ENCODE assay signal across 16 cellular contexts in the genomic region with DNA sequence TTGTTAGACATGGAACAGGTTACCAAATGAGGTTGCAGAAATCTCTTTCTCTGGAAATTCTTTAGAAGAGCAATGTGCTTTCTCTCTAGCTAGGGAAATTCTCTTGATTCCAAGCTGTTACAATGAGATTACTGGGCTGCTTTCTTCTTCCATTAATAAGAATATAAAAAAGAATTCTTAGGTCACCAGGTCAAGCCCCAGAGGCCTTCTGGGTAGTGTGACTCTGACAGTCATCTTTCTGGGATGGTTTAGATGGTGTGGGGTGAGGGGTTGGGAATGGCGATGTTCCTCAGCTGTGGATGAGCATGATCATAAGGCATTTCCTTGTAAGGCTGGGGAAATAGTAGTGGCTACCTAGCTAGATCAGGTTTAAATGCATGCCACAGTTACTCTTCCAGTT. TPM values are rescaled to one million over a fixed set of nuclear protein-coding genes. Genes with fewer than 3 reads are reported as not detected.
A peak's percentile ranks its signal among the peaks of the same experiment; 100 is the strongest.
DNase-seq lines count a peak whose midpoint lies in the region; ATAC-seq and TF ChIP-seq lines count a peak whose summit lies in the region.
"Had no signal": no experiment of that assay in that cellular context is flagged by ENCODE, and none has a peak within 500 bp of the region (broad histone marks: within the 10 kb centered on the region; RNA-seq: fewer than 3 reads in every experiment).

No MANE protein-coding gene starts in this region.

- H3K14ac ChIP-seq in trophoblast cell (ENCODE audit: low read length), result peak overlapping the region; percentile 72

- H3K36me3 ChIP-seq in SJSA1 (0 out of 2 replicates have a peak, but pooled peaks cover 3% of the 10 kb centered on the region), trophoblast cell (ENCODE audit: control insufficient read depth in 1 of 2, insufficient read depth in 2 of 2, low read length in 2 of 2) (no peaks in the 10 kb centered on the region)

- peaks cover 1% of the 10 kb centered on the region for H3K79me2 ChIP-seq in trophoblast cell (ENCODE audit: control insufficient read depth, insufficient read depth, low read length, poor library complexity)

- no peak for ATAC-seq in foreskin keratinocyte

- H3K4me1 ChIP-seq in SJSA1 (replicated peaks) (peaks cover 15% of the 10 kb centered on the region), trophoblast cell (ENCODE audit: control insufficient read depth in 1 of 2, insufficient read depth in 2 of 2, low read length in 2 of 2) (peaks cover 7 to 20% of the 10 kb centered on the region in 2 experiments), foreskin keratinocyte (peaks cover 27% of the 10 kb centered on the region)

- peaks cover 30% of the 10 kb centered on the region for H3K79me1 ChIP-seq in trophoblast cell (ENCODE audit: low read length)

- H3K4me2 ChIP-seq in trophoblast cell (ENCODE audit: low read length), result peak overlapping the region; percentile 8

- H3K23ac ChIP-seq in trophoblast cell (ENCODE audit: low read length), result no peak overlapping the region

- H4K8ac ChIP-seq in trophoblast cell (ENCODE audit: low read depth, low read length), result peak overlapping the region; percentile 75

- H3K4me3 ChIP-seq in SJSA1 (no peak overlapping the region), fibroblast of the aortic adventitia (ENCODE audit: low read depth, low read length) (no peak overlapping the region), trophoblast cell (ENCODE audit: low read depth, low read length) (no peak overlapping the region)

- peak overlapping the region; percentile 72 for H3K18ac ChIP-seq in trophoblast cell (ENCODE audit: low read length)

- H3K27ac ChIP-seq in SJSA1 (peak overlapping the region; percentile 11; the same call in 1 of the 2 replicates), trophoblast cell (ENCODE audit: low read depth, low read length) (peak overlapping the region; percentile 97), foreskin keratinocyte (no peak overlapping the region)
- H3K27ac ChIP-seq: C4-2B had no signal

- no peak overlapping the region for H2AFZ ChIP-seq in trophoblast cell (ENCODE audit: insufficient read depth, low read length, poor library complexity)

- H3K9me3 ChIP-seq in SJSA1 (replicated peaks) (no peaks in the 10 kb centered on the region), trophoblast cell (ENCODE audit: insufficient read depth, low read depth, low read length) (no peaks in the 10 kb centered on the region)

- no peak overlapping the region for H2AK5ac ChIP-seq in trophoblast cell (ENCODE audit: low read length)

- DNase-seq in ELF-1 (ENCODE audit: low read depth, low spot score), result peak; percentile 5
- DNase-seq in SJSA1 (ENCODE audit: low read depth in 1 of 2, low spot score in 2 of 2), result no peak
- peak; percentile 26 for DNase-seq in fibroblast of the aortic adventitia (ENCODE audit: low read depth)
- peak in 1 of 2 donors; percentile 50 for DNase-seq in trophoblast cell
- DNase-seq in iPS-NIHi11 (ENCODE audit: low spot score), result no peak
- DNase-seq in foreskin keratinocyte, result no peak
- DNase-seq in SIG-M5 (lab: John Stamatoyannopoulos, UW), result no peak
- DNase-seq: DMS 273 treated with DMSO at 0.1 percent for 48 hours, H9, NCI-H1417 treated with DMSO at 0.1 percent for 48 hours, NCI-H1930, NCI-H2171, NCI-H446, NCI-H69, SHP77 treated with DMSO at 0.1 percent for 48 hours had no signal

- H2BK5ac ChIP-seq in trophoblast cell (ENCODE audit: low read depth, low read length, poor library complexity), result peak overlapping the region; percentile 85

- H3K27me3 ChIP-seq in SJSA1 (replicated peaks), result no peaks in the 10 kb centered on the region
- H3K27me3 ChIP-seq in trophoblast cell (ENCODE audit: insufficient read depth, low read length), result no peaks in the 10 kb centered on the region
- no peaks in the 10 kb centered on the region for H3K27me3 ChIP-seq in foreskin keratinocyte

- H2BK12ac ChIP-seq in trophoblast cell (ENCODE audit: low read length), result peak overlapping the region; percentile 74

- H4K12ac ChIP-seq in trophoblast cell (ENCODE audit: low read depth, low read length), result no peak overlapping the region

- peak overlapping the region; percentile 58 for H4K91ac ChIP-seq in trophoblast cell (ENCODE audit: low read depth, low read length)

- no peak for TF ChIP-seq CTCF in fibroblast of the aortic adventitia (IDR thresholded peaks at IDR 0.05; ENCODE audit: insufficient read depth, low read length)
- TF ChIP-seq CTCF in foreskin keratinocyte (conservative IDR thresholded peaks at IDR 0.05), result no peak

- peak overlapping the region; percentile 74 for H2BK120ac ChIP-seq in trophoblast cell (ENCODE audit: insufficient read depth, low read length, poor library complexity)

- H3K4ac ChIP-seq in trophoblast cell (ENCODE audit: low read depth, low read length), result no peak overlapping the region

- no peak overlapping the region for H3K9ac ChIP-seq in trophoblast cell (ENCODE audit: low read length)

- WGBS in trophoblast cell (ENCODE audit: extremely low coverage, insufficient coverage, insufficient read length), result no CpG with 5 or more reads among the region's 1 CpG

RNA-seq across cellular contexts. Expression of gene FGGY, which starts 35.3 kb away (rescaled TPM):
- total RNA-seq in SJSA1 (2014; rRNA removed; shearing (Covaris generic)), result 9.0 and 12.7 TPM in 2 replicates
- total RNA-seq in fibroblast of the aortic adventitia (ENCODE audit: low replicate concordance) (16.9 and 17.5 TPM in 2 replicates), foreskin keratinocyte (8.6 and 9.9 TPM in 2 replicates)
- polyA plus RNA-seq in trophoblast cell (2013), result 6.0 and 6.2 TPM in 2 replicates
- 6.4 and 8.1 TPM in 2 replicates for polyA plus RNA-seq in foreskin keratinocyte

Comparison
In these comparisons a context has a peak if more than half of its experiments do, and no peak if none do; other contexts are left out.
1. DNase-seq: peak in ELF-1 (single experiment) and fibroblast of the aortic adventitia (single experiment); none in SJSA1 (0 of 2), iPS-NIHi11 (single experiment), foreskin keratinocyte (0 of 2) and SIG-M5 (single experiment).